8 cellular contexts compared by ENCODE assay signal in the genomic region with DNA sequence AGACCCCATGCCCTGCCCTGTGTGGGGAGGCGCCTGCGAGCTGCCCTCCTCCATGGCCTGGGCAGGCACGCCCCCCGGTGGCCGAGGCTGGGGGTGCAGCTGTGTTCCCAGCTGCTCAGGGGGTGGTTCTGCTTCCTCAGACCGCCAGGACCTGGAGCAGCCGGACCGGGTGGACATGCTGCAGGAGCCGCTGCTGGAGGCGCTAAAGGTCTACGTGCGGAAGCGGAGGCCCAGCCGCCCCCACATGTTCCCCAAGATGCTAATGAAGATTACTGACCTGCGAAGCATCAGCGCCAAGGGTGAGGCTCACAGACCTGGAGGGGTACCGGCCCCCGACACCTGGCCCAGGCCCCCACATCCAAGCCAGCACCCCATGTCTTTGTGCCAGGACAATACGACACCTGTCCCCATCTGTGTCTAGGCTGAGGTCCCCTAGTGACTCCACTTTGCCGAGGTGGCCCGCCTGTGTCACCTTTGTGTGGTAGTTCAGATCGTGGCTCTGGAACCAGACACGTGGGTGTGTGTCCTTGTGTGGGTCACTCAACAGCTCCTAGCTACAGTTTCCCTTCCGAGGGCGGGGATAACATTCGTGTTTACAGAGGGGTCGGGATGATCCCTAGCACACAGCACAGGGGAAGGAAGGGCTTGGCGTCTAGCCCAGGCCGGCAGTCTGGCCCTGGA. TPM values are rescaled to one million over a fixed set of nuclear protein-coding genes. Genes with fewer than 3 reads are reported as not detected.
DNase-seq lines count a peak whose midpoint lies in the region; ATAC-seq and TF ChIP-seq lines count a peak whose summit lies in the region.

No MANE protein-coding gene starts in this region.

- no peak overlapping the region for H3K4me3 ChIP-seq in MM.1S (ENCODE audit: low read length)
- no peak overlapping the region for H3K4me3 ChIP-seq in cardiac fibroblast (replicated peaks in 1 of 2; ENCODE audit: low read depth in 2 of 2, low read length in 2 of 2)
- peak overlapping the region in 1 of 3 donors; percentile 39 for H3K4me3 ChIP-seq in liver (ENCODE audit: low read depth in 1 of 3, low read length in 3 of 3)

- H3K9ac ChIP-seq in MM.1S (ENCODE audit: low read length) (no peak overlapping the region), liver (ENCODE audit: low read depth in 1 of 2, low read length in 2 of 2) (no peak overlapping the region)

- H4K20me1 ChIP-seq in MM.1S (ENCODE audit: insufficient read depth, low read length), result peaks cover 4% of the 10 kb centered on the region; the same call in 1 of the 2 replicates

- H3F3A ChIP-seq in MM.1S (ENCODE audit: insufficient read depth, low read length), result peaks cover 18% of the 10 kb centered on the region

- WGBS in liver, result 44% methylated on average over 29 of the region's 29 CpGs

- H3K4me1 ChIP-seq in MM.1S (ENCODE audit: low read length) (peaks cover 5% of the 10 kb centered on the region; the same call in 1 of the 2 replicates), liver (ENCODE audit: control insufficient read depth in 4 of 4, insufficient read depth in 4 of 4, low read length in 3 of 4) (peaks cover 18 to 63% (median 58%) of the 10 kb centered on the region in 4 donors)

- H3K27me3 ChIP-seq in MM.1S (replicated peaks; ENCODE audit: insufficient read depth, low read length) (no peaks in the 10 kb centered on the region), liver (ENCODE audit: control insufficient read depth in 4 of 4, insufficient read depth in 4 of 4, low read length in 3 of 4) (no peaks in the 10 kb centered on the region)

- TF ChIP-seq RAD21 in liver (IDR thresholded peaks at IDR 0.05), result peak; percentile 96 to 98

- no peak overlapping the region for H2AFZ ChIP-seq in MM.1S (ENCODE audit: low read length)

- TF ChIP-seq CTCF in MM.1S (IDR thresholded peaks at IDR 0.05; ENCODE audit: low read length) (peak; percentile 81), cardiac fibroblast (IDR thresholded peaks at IDR 0.05; ENCODE audit: low read depth, low read length) (peak; percentile 93), liver (IDR thresholded peaks at IDR 0.05; ENCODE audit: low read depth, low read length, missing input control) (peak; percentile 89)

- no peak overlapping the region for H3K4me2 ChIP-seq in MM.1S (ENCODE audit: low read depth, low read length)

- no peaks in the 10 kb centered on the region for H3K9me2 ChIP-seq in MM.1S (replicated peaks; ENCODE audit: insufficient read depth, low read length)

- no peak overlapping the region for H3K27ac ChIP-seq in MM.1S (ENCODE audit: low read length)
- peak overlapping the region; percentile 33 to 55 for H3K27ac ChIP-seq in liver (ENCODE audit: low read depth in 1 of 2, low read length in 2 of 2)

- peaks cover 7% of the 10 kb centered on the region; the same call in 1 of the 2 replicates for H3K36me3 ChIP-seq in MM.1S (replicated peaks; ENCODE audit: insufficient read depth, low read length)
- peaks cover 2 to 6% (median 4%) of the 10 kb centered on the region in 4 donors for H3K36me3 ChIP-seq in liver (ENCODE audit: control insufficient read depth in 4 of 4, insufficient read depth in 3 of 4, low read depth in 1 of 4, low read length in 3 of 4)

- no peaks in the 10 kb centered on the region for H3K9me3 ChIP-seq in MM.1S (replicated peaks; ENCODE audit: insufficient read depth, low read length)
- no peaks in the 10 kb centered on the region for H3K9me3 ChIP-seq in liver (ENCODE audit: control insufficient read depth in 4 of 4, low read length in 3 of 4)

- DNase-seq in GF-D8 (lab: John Stamatoyannopoulos, UW), result peak; percentile 10
- no peak for DNase-seq in MM.1S
- DNase-seq in cardiac fibroblast (ENCODE audit: low read depth in 2 of 2), result peak; percentile 61 to 65
- DNase-seq in stimulated activated CD4-positive, alpha-beta T cell treated with anti-CD3 and anti-CD28 coated beads, TNF-alpha, amount 100 ng/mL, for 4 hours (ENCODE audit: low read depth in 3 of 3), result peak; percentile 59 to 74 (median 59)
- DNase-seq in RKO (ENCODE audit: low spot score), result no peak

- H3K79me2 ChIP-seq in MM.1S (ENCODE audit: low read length), result peaks cover 7% of the 10 kb centered on the region

- peak; percentile 61 to 73 for ATAC-seq in activated CD4-positive, CD25-positive, alpha-beta regulatory T cell treated with anti-CD3 and anti-CD28 coated beads, Interleukin-2, amount 50 U/mL, for 24 hours
- ATAC-seq in HG03457 (IDR thresholded peaks at IDR 0.05; ENCODE audit: unreplicated experiment), result no peak

TF ChIP-seq in liver, 16 proteins besides CTCF, POLR2A, EP300 and RAD21:
- TF ChIP-seq NR2F2 (IDR thresholded peaks at IDR 0.05) (peak; percentile 63), SP1 (IDR thresholded peaks at IDR 0.05) (no peak)

RNA-seq across cellular contexts. Expression of a gene that starts 9.3 kb away (rescaled TPM):
- total RNA-seq in liver, result under 1 TPM; 0.47 to 0.59 TPM
- polyA plus RNA-seq in liver, result under 1 TPM in 1 of 2 donors, not detected in 1; 0.48 TPM

RNA-seq across cellular contexts. Expression of a gene that starts 46.3 kb away (rescaled TPM):
- 10 to 100 TPM in 1 of 2 donors, 1 to 10 TPM in 1; 8.7 to 12.9 TPM for total RNA-seq in liver
- polyA plus RNA-seq in liver, result 10 to 100 TPM in 1 of 2 donors, 1 to 10 TPM in 1; 6.6 to 26.2 TPM

Comparison
In these comparisons a context has a peak if more than half of its experiments do, and no peak if none do; other contexts are left out.
1. DNase-seq: peak in GF-D8 (single experiment), cardiac fibroblast (2 of 2) and stimulated activated CD4-positive, alpha-beta T cell treated with anti-CD3 and anti-CD28 coated beads, TNF-alpha, amount 100 ng/mL, for 4 hours (3 of 3); none in MM.1S (single experiment) and RKO (single experiment).
2. Peak in every context shown above with its lines, with median percentiles within 50 percentile points of each other: CTCF ChIP-seq.